ENCODE assay signal across 33 cellular contexts in genomic region chr7:147636553-147636952, GRCh38.
"Had no signal": no experiment of that assay in that cellular context is flagged by ENCODE, and none has a peak within 500 bp of the region (broad histone marks: within the 10 kb centered on the region; RNA-seq: fewer than 3 reads in every experiment).

No MANE protein-coding gene starts in this region.

- H3K36me3 ChIP-seq: adrenal gland, brain microvascular endothelial cell, breast epithelium had no signal

- H3K4me3 ChIP-seq: adrenal gland, body of pancreas, breast epithelium had no signal

- H3K9me3 ChIP-seq: adrenal gland, body of pancreas, breast epithelium had no signal

- H3K27me3 ChIP-seq: adrenal gland, body of pancreas, brain microvascular endothelial cell, breast epithelium had no signal

- H3K27ac ChIP-seq: adrenal gland, body of pancreas, brain microvascular endothelial cell, breast epithelium, VCaP had no signal

- ATAC-seq: activated CD8-positive, alpha-beta T cell treated with anti-CD3 and anti-CD28 coated beads for 36 hours; activated naive CD4-positive, alpha-beta T cell treated with anti-CD3 and anti-CD28 coated beads, Interleukin-2, amount 50 U/mL, for 72 hours; activated T-cell treated with anti-CD3 and anti-CD28 coated beads, Interleukin-2, amount 50 U/mL, for 4 hours; activated T-cell treated with anti-CD3 and anti-CD28 coated beads, Interleukin-2, amount 50 U/mL, for 72 hours; activated T-helper 17 cell treated with anti-CD3 and anti-CD28 coated beads, Interleukin-2, amount 50 U/mL, for 72 hours; body of pancreas had no signal

- DNase-seq: activated B cell treated with CpG ODN at 0.5 μM for 24 hours; activated CD4-positive, alpha-beta memory T cell treated with anti-CD3 and anti-CD28 coated beads for 36 hours; activated CD4-positive, alpha-beta T cell treated with anti-CD3 and anti-CD28 coated beads for 4 hours; activated CD4-positive, alpha-beta T cell treated with anti-CD3 and anti-CD28 coated beads, Interleukin-2, amount 10 ng/mL, durations not matched to agents 24 days and 14 days; activated CD4-positive, alpha-beta T cell treated with anti-CD3 and anti-CD28 coated beads, Interleukin-2, amount 50 U/mL, for 1 hour; activated CD4-positive, alpha-beta T cell treated with anti-CD3 and anti-CD28 coated beads, Interleukin-2, amount 50 U/mL, for 4 hours; activated CD4-positive, CD25-positive, alpha-beta regulatory T cell treated with anti-CD3 and anti-CD28 coated beads, Interleukin-2, amount 50 U/mL, for 72 hours; activated CD8-positive, alpha-beta memory T cell treated with anti-CD3 and anti-CD28 coated beads, Interleukin-2, amount 50 U/mL, for 4 hours; activated CD8-positive, alpha-beta T cell treated with anti-CD3 and anti-CD28 coated beads for 36 hours; activated effector memory CD4-positive, alpha-beta T cell treated with anti-CD3 and anti-CD28 coated beads, Interleukin-2, amount 50 U/mL, for 16 hours; activated gamma-delta T cell treated with Interleukin-2 at 50 U/mL for 16 hours; activated naive CD4-positive, alpha-beta T cell; activated naive CD4-positive, alpha-beta T cell treated with anti-CD3 and anti-CD28 coated beads for 36 hours; activated naive CD4-positive, alpha-beta T cell treated with anti-CD3 and anti-CD28 coated beads, Interleukin-2, amount 50 U/mL, for 16 hours; activated naive CD8-positive, alpha-beta T cell treated with anti-CD3 and anti-CD28 coated beads for 36 hours; activated T-cell treated with anti-CD3 and anti-CD28 coated beads for 4 hours; activated T-cell treated with anti-CD3 and anti-CD28 coated beads, Interleukin-2, amount 50 U/mL, for 1 hour; activated T-cell treated with anti-CD3 and anti-CD28 coated beads, Interleukin-2, amount 50 U/mL, for 4 hours; activated T-cell treated with anti-CD3 and anti-CD28 coated beads, Interleukin-2, amount 50 U/mL, for 72 hours; adrenal gland; amniotic stem cell; aorta; body of pancreas; brain microvascular endothelial cell; central memory CD4-positive, alpha-beta T cell; T-helper 2 cell; T-helper 9 cell had no signal

- FAIRE-seq: astrocyte, TTC549 had no signal

- H3K4me1 ChIP-seq: adrenal gland, body of pancreas, breast epithelium had no signal
